ENCODE assay signal across 2 cellular contexts in genomic region chr14:59406454-59407245, GRCh38.
TF ChIP-seq lines count a peak whose summit lies in the region.

No MANE protein-coding gene starts in this region.

TF ChIP-seq in SK-N-SH, 30 proteins besides CTCF, POLR2A, EP300 and RAD21 (continued from another document):
- TF ChIP-seq REST (IDR thresholded peaks at IDR 0.05; ENCODE audit: low read depth, low read length) (no peak), FOXJ3 (CRISPR knock-in tag; IDR thresholded peaks at IDR 0.05) (no peak), PBX3 (IDR thresholded peaks at IDR 0.05) (no peak), MAX (IDR thresholded peaks at IDR 0.05; ENCODE audit: low read depth) (no peak), RCOR1 (IDR thresholded peaks at IDR 0.05; ENCODE audit: low read length) (no peak), USF1 (IDR thresholded peaks at IDR 0.05; ENCODE audit: borderline replicate concordance, low read depth) (no peak), NRF1 (IDR thresholded peaks at IDR 0.05; ENCODE audit: low read depth, low read length) (no peak), GABPA (IDR thresholded peaks at IDR 0.05; ENCODE audit: low read depth) (no peak), ELF1 (IDR thresholded peaks at IDR 0.05) (no peak), FOSL2 (IDR thresholded peaks at IDR 0.05; ENCODE audit: borderline replicate concordance, low read depth) (no peak), RFX5 (IDR thresholded peaks at IDR 0.05; ENCODE audit: low read length) (no peak)
TF ChIP-seq in SK-N-SH: peak in this region for 0.

TF ChIP-seq in SK-N-SH treated with all-trans-retinoic acid at 6 μM for 48 hours, 23 proteins besides CTCF, POLR2A, EP300 and RAD21 (continued from another document):
- TF ChIP-seq TSHZ2 (CRISPR knock-in tag; IDR thresholded peaks at IDR 0.05), result no peak
- TF ChIP-seq SNAI2 (CRISPR knock-in tag; IDR thresholded peaks at IDR 0.05), result no peak
- no peak for TF ChIP-seq GLIS3 (CRISPR knock-in tag; IDR thresholded peaks at IDR 0.05)
- TF ChIP-seq POU6F1 (CRISPR knock-in tag; IDR thresholded peaks at IDR 0.05; ENCODE audit: borderline replicate concordance, low read depth), result no peak
- TF ChIP-seq PPARA (CRISPR knock-in tag; IDR thresholded peaks at IDR 0.05; ENCODE audit: borderline replicate concordance), result no peak
